ENCODE assay signal across 33 cellular contexts in the genomic region with DNA sequence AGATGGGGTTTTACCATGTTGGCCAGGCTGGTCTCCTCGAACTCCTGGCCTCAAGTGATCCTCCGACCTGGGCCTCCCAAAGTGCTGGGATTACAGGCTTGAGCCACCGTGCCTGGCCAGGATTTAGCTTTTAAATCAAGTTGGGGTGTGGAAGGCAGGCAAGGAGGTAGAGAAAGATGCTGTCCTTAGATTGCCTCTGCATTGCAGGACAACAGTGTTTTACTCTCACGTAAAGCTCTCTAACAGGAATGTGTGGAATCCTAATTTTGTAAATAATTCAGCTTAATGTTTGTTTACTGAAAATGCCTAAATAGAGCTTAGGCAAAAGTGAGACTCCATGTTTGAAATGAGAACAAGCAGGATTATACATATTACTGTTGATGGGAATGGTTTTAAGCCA. TPM values are rescaled to one million over a fixed set of nuclear protein-coding genes. Genes with fewer than 3 reads are reported as not detected.
"Had no signal": no experiment of that assay in that cellular context is flagged by ENCODE, and none has a peak within 500 bp of the region (broad histone marks: within the 10 kb centered on the region; RNA-seq: fewer than 3 reads in every experiment).

No MANE protein-coding gene starts in this region.

- H3K9me3 Mint-ChIP-seq: activated CD4-positive, alpha-beta T cell treated with anti-CD3 and anti-CD28 coated beads, Interleukin-2, amount 10 ng/mL, durations not matched to agents 7 days and 5 days; activated naive CD4-positive, alpha-beta T cell treated with anti-CD3 and anti-CD28 coated beads, Interleukin-2, amount 50 U/mL, for 24 hours; activated naive CD8-positive, alpha-beta T cell treated with anti-CD3 and anti-CD28 coated beads, Interleukin-2, amount 10 ng/mL, durations not matched to agents 7 days and 5 days; activated T-cell treated with anti-CD3 and anti-CD28 coated beads, Interleukin-2, amount 50 U/mL, for 24 hours; activated T-helper 2 cell treated with anti-CD3 and anti-CD28 coated beads, Interferon-gamma antibody, Interleukin-2, Interleukin-4, amounts not matched to agents 10 μg/mL and 5 μg/mL and 100 μg/mL, durations not matched to agents 14 hours and 24 hours and 36 hours had no signal

- ATAC-seq: activated CD8-positive, alpha-beta T cell treated with anti-CD3 and anti-CD28 coated beads, Interleukin-2, amount 10 ng/mL, durations not matched to agents 7 days and 5 days; body of pancreas; Right ventricle myocardium inferior had no signal

- H3K9ac ChIP-seq: KMS-11 had no signal

- H2AFZ ChIP-seq: PC-9 had no signal

- H3K27ac ChIP-seq: body of pancreas, KMS-11, PC-9, RWPE1 had no signal

- H3K4me2 ChIP-seq: KMS-11, PC-9 had no signal

- H3K27me3 Mint-ChIP-seq: activated CD4-positive, alpha-beta T cell treated with anti-CD3 and anti-CD28 coated beads, Interleukin-2, amount 10 ng/mL, durations not matched to agents 7 days and 5 days; activated naive CD4-positive, alpha-beta T cell treated with anti-CD3 and anti-CD28 coated beads, Interleukin-2, amount 50 U/mL, for 24 hours; activated naive CD8-positive, alpha-beta T cell treated with anti-CD3 and anti-CD28 coated beads, Interleukin-2, amount 10 ng/mL, durations not matched to agents 7 days and 5 days; activated T-cell treated with anti-CD3 and anti-CD28 coated beads, Interleukin-2, amount 50 U/mL, for 24 hours had no signal

- FAIRE-seq: astrocyte, bronchial epithelial cell, RCC 7860 had no signal

- H3K4me3 Mint-ChIP-seq: activated CD4-positive, alpha-beta T cell treated with anti-CD3 and anti-CD28 coated beads, Interleukin-2, amount 10 ng/mL, durations not matched to agents 7 days and 5 days; activated CD8-positive, alpha-beta T cell treated with anti-CD3 and anti-CD28 coated beads, Interleukin-2, amount 10 ng/mL, durations not matched to agents 7 days and 5 days; activated naive CD4-positive, alpha-beta T cell treated with anti-CD3 and anti-CD28 coated beads, Interleukin-2, amount 50 U/mL, for 24 hours; activated naive CD8-positive, alpha-beta T cell treated with anti-CD3 and anti-CD28 coated beads, Interleukin-2, amount 10 ng/mL, durations not matched to agents 7 days and 5 days; activated T-cell treated with anti-CD3 and anti-CD28 coated beads, Interleukin-2, amount 50 U/mL, for 24 hours had no signal

- H3K4me1 ChIP-seq: body of pancreas had no signal

- H3K9me3 ChIP-seq: body of pancreas had no signal

- H3K4me1 Mint-ChIP-seq: activated CD4-positive, alpha-beta T cell treated with anti-CD3 and anti-CD28 coated beads, Interleukin-2, amount 10 ng/mL, durations not matched to agents 7 days and 5 days; activated naive CD8-positive, alpha-beta T cell treated with anti-CD3 and anti-CD28 coated beads, Interleukin-2, amount 10 ng/mL, durations not matched to agents 7 days and 5 days had no signal

- H3K27ac Mint-ChIP-seq: activated CD4-positive, alpha-beta T cell treated with anti-CD3 and anti-CD28 coated beads, Interleukin-2, amount 10 ng/mL, durations not matched to agents 7 days and 5 days; activated CD8-positive, alpha-beta T cell treated with anti-CD3 and anti-CD28 coated beads, Interleukin-2, amount 10 ng/mL, durations not matched to agents 7 days and 5 days; activated naive CD4-positive, alpha-beta T cell treated with anti-CD3 and anti-CD28 coated beads, Interleukin-2, amount 50 U/mL, for 24 hours; activated naive CD8-positive, alpha-beta T cell treated with anti-CD3 and anti-CD28 coated beads, Interleukin-2, amount 10 ng/mL, durations not matched to agents 7 days and 5 days; activated T-helper 2 cell treated with anti-CD3 and anti-CD28 coated beads, Interferon-gamma antibody, Interleukin-2, Interleukin-4, amounts not matched to agents 10 μg/mL and 5 μg/mL and 100 μg/mL, durations not matched to agents 14 hours and 24 hours and 36 hours had no signal

- H3K4me3 ChIP-seq: body of pancreas, PC-9 had no signal

- H3K27me3 ChIP-seq: body of pancreas had no signal

- DNase-seq: activated CD4-positive, alpha-beta T cell treated with anti-CD3 and anti-CD28 coated beads, Interleukin-2, amount 10 ng/mL, durations not matched to agents 7 days and 5 days; activated CD4-positive, alpha-beta T cell treated with anti-CD3 and anti-CD28 coated beads, Interleukin-2, amount 50 U/mL, for 48 hours; activated CD8-positive, alpha-beta T cell treated with anti-CD3 and anti-CD28 coated beads, Interleukin-2, amount 10 ng/mL, durations not matched to agents 7 days and 5 days; activated gamma-delta T cell; activated naive CD4-positive, alpha-beta T cell treated with Interleukin-2 at 50 U/mL for 16 hours; activated naive CD8-positive, alpha-beta T cell treated with anti-CD3 and anti-CD28 coated beads, Interleukin-2, amount 10 ng/mL, durations not matched to agents 7 days and 5 days; activated T-cell treated with anti-CD3 and anti-CD28 coated beads, Interleukin-2, amount 50 U/mL, for 24 hours; body of pancreas; caudate nucleus; cerebellar nuclear complex; MM.1S; MV-4-11; NCI-H1092; NCI-H1436 treated with DMSO at 0.1 percent for 48 hours; NCI-H1694 treated with DMSO at 0.1 percent for 48 hours; NCI-H2029; NCI-H345; NCI-H524 treated with DMSO at 0.1 percent for 48 hours; NK-92 treated with Interleukin-12 subunit alpha and Interleukin-12 subunit beta, amount 100 ng/mL, for 24 hours; PC-9; SIG-M5; SW 1271; T-helper 1 cell; T1000 had no signal

RNA-seq across cellular contexts. Expression of a gene that starts 29.5 kb away (rescaled TPM):
- total RNA-seq: activated CD4-positive, alpha-beta T cell treated with anti-CD3 and anti-CD28 coated beads, Interleukin-2, amount 10 ng/mL, durations not matched to agents 7 days and 5 days; activated CD8-positive, alpha-beta T cell treated with anti-CD3 and anti-CD28 coated beads, Interleukin-2, amount 10 ng/mL, durations not matched to agents 7 days and 5 days; activated naive CD8-positive, alpha-beta T cell treated with anti-CD3 and anti-CD28 coated beads, Interleukin-2, amount 10 ng/mL, durations not matched to agents 7 days and 5 days; activated T-helper 2 cell treated with anti-CD3 and anti-CD28 coated beads, Interferon-gamma antibody, Interleukin-2, Interleukin-4, amounts not matched to agents 10 μg/mL and 5 μg/mL and 100 μg/mL, durations not matched to agents 14 hours and 24 hours and 36 hours; T-helper 2 cell treated with Interferon-gamma antibody and Interleukin-4, amounts not matched to agents 100 ng/mL and 5 ng/mL, for 36 hours had no signal
